Comparison of ENCODE assay signal across 1 cellular context in the genomic region with DNA sequence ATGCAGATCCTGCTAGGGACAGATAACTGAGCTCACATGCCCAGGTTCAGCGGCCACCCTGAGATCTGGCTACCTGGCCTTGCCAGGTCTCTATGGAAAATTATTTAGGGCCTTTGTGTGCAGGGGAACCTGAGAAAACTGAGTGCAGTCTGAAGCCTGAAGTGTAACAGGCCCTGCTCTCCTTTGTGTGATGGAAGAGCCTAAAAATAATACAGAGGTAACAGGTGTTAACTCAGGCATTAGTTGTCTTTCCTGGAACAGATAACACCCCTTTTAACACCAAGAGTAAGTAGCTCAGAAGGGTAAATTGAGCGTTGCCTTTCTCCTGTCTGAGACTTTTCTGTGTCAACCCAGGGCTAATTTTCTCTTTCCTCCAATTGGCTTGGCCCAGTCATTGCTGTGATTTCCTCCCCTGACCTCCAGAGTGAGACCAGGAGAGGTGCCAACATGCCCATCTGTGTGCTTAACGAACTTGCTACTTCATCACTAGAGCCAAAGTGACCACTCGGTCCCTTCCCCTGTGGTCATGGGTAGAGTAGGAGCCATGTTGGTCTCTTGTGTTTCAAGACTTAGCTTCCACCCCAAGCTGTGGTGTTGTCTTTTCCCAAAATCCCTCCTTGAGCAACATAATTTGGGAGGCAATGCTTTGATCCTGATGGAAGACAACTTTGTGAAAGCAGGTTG.
TF ChIP-seq lines count a peak whose summit lies in the region.

No MANE protein-coding gene starts in this region.

TF ChIP-seq in GM23338, 12 proteins besides CTCF, POLR2A, EP300 and RAD21 (continued from another document):
- TF ChIP-seq, protein P1, sequence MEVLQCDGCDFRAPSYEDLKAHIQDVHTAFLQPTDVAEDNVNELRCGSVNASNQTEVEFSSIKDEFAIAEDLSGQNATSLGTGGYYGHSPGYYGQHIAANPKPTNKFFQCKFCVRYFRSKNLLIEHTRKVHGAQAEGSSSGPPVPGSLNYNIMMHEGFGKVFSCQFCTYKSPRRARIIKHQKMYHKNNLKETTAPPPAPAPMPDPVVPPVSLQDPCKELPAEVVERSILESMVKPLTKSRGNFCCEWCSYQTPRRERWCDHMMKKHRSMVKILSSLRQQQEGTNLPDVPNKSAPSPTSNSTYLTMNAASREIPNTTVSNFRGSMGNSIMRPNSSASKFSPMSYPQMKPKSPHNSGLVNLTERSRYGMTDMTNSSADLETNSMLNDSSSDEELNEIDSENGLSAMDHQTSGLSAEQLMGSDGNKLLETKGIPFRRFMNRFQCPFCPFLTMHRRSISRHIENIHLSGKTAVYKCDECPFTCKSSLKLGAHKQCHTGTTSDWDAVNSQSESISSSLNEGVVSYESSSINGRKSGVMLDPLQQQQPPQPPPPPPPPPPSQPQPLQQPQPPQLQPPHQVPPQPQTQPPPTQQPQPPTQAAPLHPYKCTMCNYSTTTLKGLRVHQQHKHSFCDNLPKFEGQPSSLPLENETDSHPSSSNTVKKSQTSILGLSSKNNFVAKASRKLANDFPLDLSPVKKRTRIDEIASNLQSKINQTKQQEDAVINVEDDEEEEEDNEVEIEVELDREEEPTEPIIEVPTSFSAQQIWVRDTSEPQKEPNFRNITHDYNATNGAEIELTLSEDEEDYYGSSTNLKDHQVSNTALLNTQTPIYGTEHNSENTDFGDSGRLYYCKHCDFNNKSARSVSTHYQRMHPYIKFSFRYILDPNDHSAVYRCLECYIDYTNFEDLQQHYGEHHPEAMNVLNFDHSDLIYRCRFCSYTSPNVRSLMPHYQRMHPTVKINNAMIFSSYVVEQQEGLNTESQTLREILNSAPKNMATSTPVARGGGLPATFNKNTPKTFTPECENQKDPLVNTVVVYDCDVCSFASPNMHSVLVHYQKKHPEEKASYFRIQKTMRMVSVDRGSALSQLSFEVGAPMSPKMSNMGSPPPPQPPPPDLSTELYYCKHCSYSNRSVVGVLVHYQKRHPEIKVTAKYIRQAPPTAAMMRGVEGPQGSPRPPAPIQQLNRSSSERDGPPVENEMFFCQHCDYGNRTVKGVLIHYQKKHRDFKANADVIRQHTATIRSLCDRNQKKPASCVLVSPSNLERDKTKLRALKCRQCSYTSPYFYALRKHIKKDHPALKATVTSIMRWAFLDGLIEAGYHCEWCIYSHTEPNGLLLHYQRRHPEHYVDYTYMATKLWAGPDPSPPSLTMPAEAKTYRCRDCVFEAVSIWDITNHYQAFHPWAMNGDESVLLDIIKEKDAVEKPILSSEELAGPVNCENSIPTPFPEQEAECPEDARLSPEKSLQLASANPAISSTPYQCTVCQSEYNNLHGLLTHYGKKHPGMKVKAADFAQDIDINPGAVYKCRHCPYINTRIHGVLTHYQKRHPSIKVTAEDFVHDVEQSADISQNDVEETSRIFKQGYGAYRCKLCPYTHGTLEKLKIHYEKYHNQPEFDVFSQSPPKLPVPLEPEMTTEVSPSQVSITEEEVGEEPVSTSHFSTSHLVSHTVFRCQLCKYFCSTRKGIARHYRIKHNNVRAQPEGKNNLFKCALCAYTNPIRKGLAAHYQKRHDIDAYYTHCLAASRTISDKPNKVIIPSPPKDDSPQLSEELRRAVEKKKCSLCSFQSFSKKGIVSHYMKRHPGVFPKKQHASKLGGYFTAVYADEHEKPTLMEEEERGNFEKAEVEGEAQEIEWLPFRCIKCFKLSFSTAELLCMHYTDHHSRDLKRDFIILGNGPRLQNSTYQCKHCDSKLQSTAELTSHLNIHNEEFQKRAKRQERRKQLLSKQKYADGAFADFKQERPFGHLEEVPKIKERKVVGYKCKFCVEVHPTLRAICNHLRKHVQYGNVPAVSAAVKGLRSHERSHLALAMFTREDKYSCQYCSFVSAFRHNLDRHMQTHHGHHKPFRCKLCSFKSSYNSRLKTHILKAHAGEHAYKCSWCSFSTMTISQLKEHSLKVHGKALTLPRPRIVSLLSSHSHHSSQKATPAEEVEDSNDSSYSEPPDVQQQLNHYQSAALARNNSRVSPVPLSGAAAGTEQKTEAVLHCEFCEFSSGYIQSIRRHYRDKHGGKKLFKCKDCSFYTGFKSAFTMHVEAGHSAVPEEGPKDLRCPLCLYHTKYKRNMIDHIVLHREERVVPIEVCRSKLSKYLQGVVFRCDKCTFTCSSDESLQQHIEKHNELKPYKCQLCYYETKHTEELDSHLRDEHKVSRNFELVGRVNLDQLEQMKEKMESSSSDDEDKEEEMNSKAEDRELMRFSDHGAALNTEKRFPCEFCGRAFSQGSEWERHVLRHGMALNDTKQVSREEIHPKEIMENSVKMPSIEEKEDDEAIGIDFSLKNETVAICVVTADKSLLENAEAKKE (CRISPR knock-in tag; IDR thresholded peaks at IDR 0.05) = no peak
- no peak for TF ChIP-seq POLR2AphosphoS5 (IDR thresholded peaks at IDR 0.05; ENCODE audit: low read depth)
- TF ChIP-seq NANOG (IDR thresholded peaks at IDR 0.05; ENCODE audit: borderline replicate concordance) = no peak
- no peak for TF ChIP-seq EZH2phosphoT487 (IDR thresholded peaks at IDR 0.05; ENCODE audit: unreplicated experiment)
- TF ChIP-seq ZNF331 (CRISPR knock-in tag; IDR thresholded peaks at IDR 0.05; ENCODE audit: low read depth) = no peak
- TF ChIP-seq ZNF114 (CRISPR knock-in tag; IDR thresholded peaks at IDR 0.05) = no peak
- no peak for TF ChIP-seq JUNB (IDR thresholded peaks at IDR 0.05; ENCODE audit: unreplicated experiment)
- TF ChIP-seq, protein P2, sequence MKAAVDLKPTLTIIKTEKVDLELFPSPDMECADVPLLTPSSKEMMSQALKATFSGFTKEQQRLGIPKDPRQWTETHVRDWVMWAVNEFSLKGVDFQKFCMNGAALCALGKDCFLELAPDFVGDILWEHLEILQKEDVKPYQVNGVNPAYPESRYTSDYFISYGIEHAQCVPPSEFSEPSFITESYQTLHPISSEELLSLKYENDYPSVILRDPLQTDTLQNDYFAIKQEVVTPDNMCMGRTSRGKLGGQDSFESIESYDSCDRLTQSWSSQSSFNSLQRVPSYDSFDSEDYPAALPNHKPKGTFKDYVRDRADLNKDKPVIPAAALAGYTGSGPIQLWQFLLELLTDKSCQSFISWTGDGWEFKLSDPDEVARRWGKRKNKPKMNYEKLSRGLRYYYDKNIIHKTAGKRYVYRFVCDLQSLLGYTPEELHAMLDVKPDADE (IDR thresholded peaks at IDR 0.05) = no peak
- TF ChIP-seq STAT1 (IDR thresholded peaks at IDR 0.05; ENCODE audit: unreplicated experiment) = no peak
- TF ChIP-seq, protein P3, sequence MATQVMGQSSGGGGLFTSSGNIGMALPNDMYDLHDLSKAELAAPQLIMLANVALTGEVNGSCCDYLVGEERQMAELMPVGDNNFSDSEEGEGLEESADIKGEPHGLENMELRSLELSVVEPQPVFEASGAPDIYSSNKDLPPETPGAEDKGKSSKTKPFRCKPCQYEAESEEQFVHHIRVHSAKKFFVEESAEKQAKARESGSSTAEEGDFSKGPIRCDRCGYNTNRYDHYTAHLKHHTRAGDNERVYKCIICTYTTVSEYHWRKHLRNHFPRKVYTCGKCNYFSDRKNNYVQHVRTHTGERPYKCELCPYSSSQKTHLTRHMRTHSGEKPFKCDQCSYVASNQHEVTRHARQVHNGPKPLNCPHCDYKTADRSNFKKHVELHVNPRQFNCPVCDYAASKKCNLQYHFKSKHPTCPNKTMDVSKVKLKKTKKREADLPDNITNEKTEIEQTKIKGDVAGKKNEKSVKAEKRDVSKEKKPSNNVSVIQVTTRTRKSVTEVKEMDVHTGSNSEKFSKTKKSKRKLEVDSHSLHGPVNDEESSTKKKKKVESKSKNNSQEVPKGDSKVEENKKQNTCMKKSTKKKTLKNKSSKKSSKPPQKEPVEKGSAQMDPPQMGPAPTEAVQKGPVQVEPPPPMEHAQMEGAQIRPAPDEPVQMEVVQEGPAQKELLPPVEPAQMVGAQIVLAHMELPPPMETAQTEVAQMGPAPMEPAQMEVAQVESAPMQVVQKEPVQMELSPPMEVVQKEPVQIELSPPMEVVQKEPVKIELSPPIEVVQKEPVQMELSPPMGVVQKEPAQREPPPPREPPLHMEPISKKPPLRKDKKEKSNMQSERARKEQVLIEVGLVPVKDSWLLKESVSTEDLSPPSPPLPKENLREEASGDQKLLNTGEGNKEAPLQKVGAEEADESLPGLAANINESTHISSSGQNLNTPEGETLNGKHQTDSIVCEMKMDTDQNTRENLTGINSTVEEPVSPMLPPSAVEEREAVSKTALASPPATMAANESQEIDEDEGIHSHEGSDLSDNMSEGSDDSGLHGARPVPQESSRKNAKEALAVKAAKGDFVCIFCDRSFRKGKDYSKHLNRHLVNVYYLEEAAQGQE (IDR thresholded peaks at IDR 0.05; ENCODE audit: unreplicated experiment) = no peak
- TF ChIP-seq CREB1 (CRISPR knock-in tag; IDR thresholded peaks at IDR 0.05; ENCODE audit: low read depth) = no peak
TF ChIP-seq in GM23338: peak in this region for 0.
